10 cellular contexts compared by ENCODE assay signal in genomic region chr2:43402002-43402401, GRCh38.
A peak's percentile ranks its signal among the peaks of the same experiment; 100 is the strongest.
DNase-seq lines count a peak whose midpoint lies in the region; ATAC-seq and TF ChIP-seq lines count a peak whose summit lies in the region.
"Had no signal": no experiment of that assay in that cellular context is flagged by ENCODE, and none has a peak within 500 bp of the region (broad histone marks: within the 10 kb centered on the region; RNA-seq: fewer than 3 reads in every experiment).

No MANE protein-coding gene starts in this region.

- DNase-seq in GM13976 (ENCODE audit: low spot score) (peak; percentile 54), HuH-7 (ENCODE audit: low spot score) (no peak), iPS-NIHi7 (ENCODE audit: extremely low spot score) (no peak), DMS53 (lab: John Stamatoyannopoulos, UW) (no peak), iPS-NIHi11 (ENCODE audit: low spot score) (no peak)
- DNase-seq in activated naive CD8-positive, alpha-beta T cell treated with anti-CD3 and anti-CD28 coated beads for 36 hours = peak; percentile 37
- DNase-seq: NCI-H1105, upper lobe of left lung had no signal

- peaks cover 12% of the 10 kb centered on the region for H3K4me1 Mint-ChIP-seq in activated naive CD8-positive, alpha-beta T cell treated with anti-CD3 and anti-CD28 coated beads for 36 hours

- ATAC-seq in GM19372 (IDR thresholded peaks at IDR 0.05; ENCODE audit: low read depth, unreplicated experiment) (peak; percentile 66), HG03066 (IDR thresholded peaks at IDR 0.05; ENCODE audit: low read depth, unreplicated experiment) (peak; percentile 91)

- peak overlapping the region; percentile 43 for H3K27ac Mint-ChIP-seq in activated naive CD8-positive, alpha-beta T cell treated with anti-CD3 and anti-CD28 coated beads for 36 hours

- TF ChIP-seq CTCF in GM13976 (IDR thresholded peaks at IDR 0.05; ENCODE audit: borderline replicate concordance, control extremely low read depth, extremely low read depth, insufficient read depth, missing control alignments) = no peak

- H3K4me3 Mint-ChIP-seq in activated naive CD8-positive, alpha-beta T cell treated with anti-CD3 and anti-CD28 coated beads for 36 hours = no peak overlapping the region

- H3K36me3 Mint-ChIP-seq in activated naive CD8-positive, alpha-beta T cell treated with anti-CD3 and anti-CD28 coated beads for 36 hours = peaks cover 6% of the 10 kb centered on the region

- in situ Hi-C loops in GM13976 (cut with MboI; ENCODE audit: low sequenced_read_pairs, unreplicated experiment) = no loop called here

- no peaks in the 10 kb centered on the region for H3K9me3 Mint-ChIP-seq in activated naive CD8-positive, alpha-beta T cell treated with anti-CD3 and anti-CD28 coated beads for 36 hours

- H3K27me3 Mint-ChIP-seq in activated naive CD8-positive, alpha-beta T cell treated with anti-CD3 and anti-CD28 coated beads for 36 hours = no peaks in the 10 kb centered on the region

Comparison
In these comparisons a context has a peak if more than half of its experiments do, and no peak if none do; other contexts are left out.
1. DNase-seq: peak in GM13976 (single experiment) and activated naive CD8-positive, alpha-beta T cell treated with anti-CD3 and anti-CD28 coated beads for 36 hours (single experiment); none in HuH-7 (single experiment), iPS-NIHi7 (single experiment), DMS53 (single experiment) and iPS-NIHi11 (single experiment).